In the genomic region with DNA sequence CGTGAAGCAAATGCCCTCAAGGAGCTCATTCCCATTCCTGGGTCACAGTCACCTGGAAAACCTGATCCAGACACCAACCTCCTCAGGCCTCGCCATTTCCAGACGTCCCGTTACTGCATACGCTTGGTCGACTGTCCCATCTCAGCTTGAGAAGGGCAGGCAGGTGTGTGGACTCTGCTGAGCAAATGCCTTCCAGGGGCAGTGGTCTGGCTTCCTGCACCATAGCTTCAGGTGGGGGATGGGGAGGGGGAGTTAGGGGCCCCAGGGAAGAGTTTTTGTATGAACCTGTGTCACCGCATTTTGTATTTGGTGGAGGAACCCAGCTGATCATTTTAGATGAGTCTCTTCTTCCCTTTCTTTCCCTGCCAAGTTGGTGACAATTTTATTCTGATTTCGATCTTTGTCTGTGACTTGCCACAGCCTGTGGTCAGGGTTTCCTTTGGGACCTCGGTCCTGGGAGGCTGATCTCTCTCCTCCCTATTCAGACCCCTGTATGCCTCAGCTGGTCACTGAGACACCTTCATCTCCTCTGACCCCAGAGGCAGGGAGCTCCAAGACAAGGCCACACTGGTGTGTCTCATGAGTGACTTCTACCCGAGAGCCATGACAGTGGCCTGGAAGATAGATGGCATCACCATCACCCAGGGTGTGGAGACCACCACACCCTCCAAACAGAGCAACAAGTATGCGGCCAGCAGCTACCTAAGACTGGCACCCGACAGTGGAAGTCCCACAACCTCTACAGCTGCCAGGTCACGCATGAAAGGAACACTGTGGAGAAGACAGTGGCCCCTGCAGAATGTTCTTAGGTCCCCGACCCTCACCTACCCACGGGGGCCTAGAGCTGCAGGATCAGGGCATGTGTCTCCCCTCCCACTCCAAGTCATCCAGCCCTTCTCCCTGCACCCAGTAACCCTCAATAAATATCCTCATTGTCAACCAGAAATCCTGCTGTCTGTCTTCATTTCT, we compare ENCODE assay signal across 28 cellular contexts. TPM values are rescaled to one million over a fixed set of nuclear protein-coding genes. Genes with fewer than 3 reads are reported as not detected.
"Had no signal": no experiment of that assay in that cellular context is flagged by ENCODE, and none has a peak within 500 bp of the region (broad histone marks: within the 10 kb centered on the region; RNA-seq: fewer than 3 reads in every experiment).

No MANE protein-coding gene starts in this region.

- H3K4me2 ChIP-seq: smooth muscle cell had no signal

- DNase-seq: activated CD4-positive, alpha-beta T cell treated with anti-CD3 and anti-CD28 coated beads for 1 hour; activated CD4-positive, alpha-beta T cell treated with anti-CD3 and anti-CD28 coated beads, Interleukin-2, amount 50 U/mL, for 1 hour; activated CD8-positive, alpha-beta memory T cell treated with anti-CD3 and anti-CD28 coated beads, Interleukin-2, amount 50 U/mL, for 48 hours; activated naive CD4-positive, alpha-beta T cell; activated T-cell treated with anti-CD3 and anti-CD28 coated beads, Interleukin-2, amount 50 U/mL, for 4 hours; adrenal gland; central memory CD4-positive, alpha-beta T cell; effector memory CD8-positive, alpha-beta T cell; head of caudate nucleus; hypothalamus; mammary epithelial cell; midbrain; sigmoid colon; stimulated activated CD4-positive, alpha-beta T cell treated with anti-CD3 and anti-CD28 coated beads, Interleukin-2, amount 100 ng/mL, for 48 hours; stimulated activated CD8-positive, alpha-beta memory T cell treated with anti-CD3 and anti-CD28 coated beads, Interleukin-4, amount 100 ng/mL, for 48 hours; stimulated activated naive CD8-positive, alpha-beta T cell treated with anti-CD3 and anti-CD28 coated beads, Interleukin-15, Interleukin-2, amounts not matched to agents 100 U/mL and 50 U/mL, for 24 hours; T-cell; upper lobe of left lung; WERI-Rb-1 had no signal

- H3K9me3 ChIP-seq: adrenal gland, esophagus muscularis mucosa, gastroesophageal sphincter, sigmoid colon, upper lobe of left lung had no signal

- H3K4me1 ChIP-seq: adrenal gland, esophagus muscularis mucosa, gastroesophageal sphincter, sigmoid colon, upper lobe of left lung had no signal

- H3K27ac ChIP-seq: adrenal gland, esophagus muscularis mucosa, gastroesophageal sphincter, sigmoid colon, upper lobe of left lung, WERI-Rb-1 had no signal

- H3K4me3 ChIP-seq: adrenal gland, esophagus muscularis mucosa, gastroesophageal sphincter, sigmoid colon, smooth muscle cell, upper lobe of left lung had no signal

- ATAC-seq: activated T-cell treated with anti-CD3 and anti-CD28 coated beads, Interleukin-2, amount 50 U/mL, for 4 hours; effector memory CD8-positive, alpha-beta T cell; gastroesophageal sphincter; left ventricle myocardium superior; stimulated activated naive CD8-positive, alpha-beta T cell treated with anti-CD3 and anti-CD28 coated beads, Interleukin-15, Interleukin-2, amounts not matched to agents 100 U/mL and 50 U/mL, for 24 hours; T-cell had no signal

- H3K36me3 ChIP-seq: adrenal gland, esophagus muscularis mucosa, gastroesophageal sphincter, sigmoid colon, upper lobe of left lung, WERI-Rb-1 had no signal

- FAIRE-seq: astrocyte, colon, endothelial cell of umbilical vein had no signal

- H3K27me3 ChIP-seq: adrenal gland, sigmoid colon, upper lobe of left lung had no signal

RNA-seq across cellular contexts. Expression of gene IGLL5, which starts 22.9 kb away (rescaled TPM):
- total RNA-seq: activated T-helper 2 cell treated with anti-CD3 and anti-CD28 coated beads, Interferon-gamma antibody, Interleukin-2, Interleukin-4, amounts not matched to agents 10 μg/mL and 5 μg/mL and 100 μg/mL, durations not matched to agents 14 hours and 24 hours and 36 hours; astrocyte; dermis microvascular lymphatic vessel endothelial cell; endothelial cell of umbilical vein; mammary epithelial cell; smooth muscle cell had no signal
- polyA plus RNA-seq: endothelial cell of umbilical vein, mammary epithelial cell, smooth muscle cell had no signal
